ENCODE assay signal across 8 cellular contexts in genomic region chr9:127876764-127877562, GRCh38. TPM values are rescaled to one million over a fixed set of nuclear protein-coding genes. Genes with fewer than 3 reads are reported as not detected.
DNase-seq lines count a peak whose midpoint lies in the region; ATAC-seq and TF ChIP-seq lines count a peak whose summit lies in the region.

No MANE protein-coding gene starts in this region.

- H3K36me3 ChIP-seq in rectal smooth muscle tissue (ENCODE audit: control insufficient read depth, insufficient read depth, low read length) = peaks cover 3% of the 10 kb centered on the region

- H3K27ac Mint-ChIP-seq in activated CD8-positive, alpha-beta T cell treated with anti-CD3 and anti-CD28 coated beads for 36 hours = no peak overlapping the region

- H3K9me3 Mint-ChIP-seq in activated CD8-positive, alpha-beta T cell treated with anti-CD3 and anti-CD28 coated beads for 36 hours = no peaks in the 10 kb centered on the region

- peak overlapping the region; percentile 77 for H3K4me3 ChIP-seq in rectal smooth muscle tissue (ENCODE audit: low read length)

- POLR2A ChIA-PET in activated CD8-positive, alpha-beta T cell treated with anti-CD3 and anti-CD28 coated beads for 36 hours (lab: Charles Lee) = interaction anchor here (0.7 to 1.4 kb wide), 2 partner anchors 8 to 14 kb away, joined by 5 to 6 read pairs; no protein-coding TSS in a partner anchor

- DNase-seq in DMS79 treated with DMSO at 0.1 percent for 48 hours (lab: John Stamatoyannopoulos, UW) (peak; percentile 54), left cardiac atrium (no peak), GM13976 (ENCODE audit: low spot score) (no peak), NOMO-1 treated with DMSO at 0.1 percent for 48 hours (lab: John Stamatoyannopoulos, UW; ENCODE audit: unreplicated experiment) (no peak)
- no peak for DNase-seq in activated CD8-positive, alpha-beta T cell treated with anti-CD3 and anti-CD28 coated beads for 36 hours
- no peak for DNase-seq in activated effector memory CD4-positive, alpha-beta T cell treated with Interleukin-2 at 50 U/mL for 16 hours

- CTCF ChIA-PET in activated CD8-positive, alpha-beta T cell treated with anti-CD3 and anti-CD28 coated beads for 36 hours (lab: Charles Lee) = no interaction called here

- H3K4me3 Mint-ChIP-seq in activated CD8-positive, alpha-beta T cell treated with anti-CD3 and anti-CD28 coated beads for 36 hours = no peak overlapping the region

- H3K27me3 ChIP-seq in rectal smooth muscle tissue (ENCODE audit: control insufficient read depth, insufficient read depth, low read length) = no peaks in the 10 kb centered on the region

- no peak for TF ChIP-seq CTCF in activated CD8-positive, alpha-beta T cell treated with anti-CD3 and anti-CD28 coated beads for 36 hours (IDR thresholded peaks at IDR 0.05)
- TF ChIP-seq CTCF in GM13976 (IDR thresholded peaks at IDR 0.05; ENCODE audit: borderline replicate concordance, control extremely low read depth, extremely low read depth, insufficient read depth, missing control alignments) = no peak

- peaks cover 7% of the 10 kb centered on the region for H3K27me3 Mint-ChIP-seq in activated CD8-positive, alpha-beta T cell treated with anti-CD3 and anti-CD28 coated beads for 36 hours

- H3K4me1 Mint-ChIP-seq in activated CD8-positive, alpha-beta T cell treated with anti-CD3 and anti-CD28 coated beads for 36 hours (ENCODE audit: low read depth) = peaks cover 5% of the 10 kb centered on the region

- H3K27ac ChIP-seq in rectal smooth muscle tissue (ENCODE audit: low read depth, low read length) = peak overlapping the region; percentile 74

- H3K9ac ChIP-seq in rectal smooth muscle tissue (ENCODE audit: low read length) = peak overlapping the region; percentile 77

- peaks cover 32% of the 10 kb centered on the region for H3K4me1 ChIP-seq in rectal smooth muscle tissue (ENCODE audit: control insufficient read depth, insufficient read depth, low read length)

- in situ Hi-C loops in GM13976 (cut with MboI; ENCODE audit: low sequenced_read_pairs, unreplicated experiment) = no loop called here

- ATAC-seq in activated CD8-positive, alpha-beta T cell treated with anti-CD3 and anti-CD28 coated beads for 36 hours = peak; percentile 21
- ATAC-seq in left cardiac atrium (peak; percentile 27 to 29), GM21723 (IDR thresholded peaks at IDR 0.05; ENCODE audit: unreplicated experiment) (no peak)

- H3K36me3 Mint-ChIP-seq in activated CD8-positive, alpha-beta T cell treated with anti-CD3 and anti-CD28 coated beads for 36 hours (ENCODE audit: low read depth) = peaks cover 2% of the 10 kb centered on the region

- intact Hi-C loops in activated CD8-positive, alpha-beta T cell treated with anti-CD3 and anti-CD28 coated beads for 36 hours (cut with micrococcal nuclease) = no loop called here
- intact Hi-C loops in left cardiac atrium (cut with DNase I) = loop anchor here (5.0 to 10.0 kb wide), 2 partner anchors 40 to 72 kb away; partner anchors contain the start of genes FPGS (in 1 of the 2) and ST6GALNAC4 (in 1 of the 2)

RNA-seq across cellular contexts. Expression of gene AK1, which starts 0.5 kb away (rescaled TPM):
- 10 to 100 TPM; 12.1 to 14.8 TPM for total RNA-seq in activated CD8-positive, alpha-beta T cell treated with anti-CD3 and anti-CD28 coated beads for 36 hours
- total RNA-seq in left cardiac atrium = 100 to 1,000 TPM; 593 to 626 TPM

RNA-seq across cellular contexts. Expression of gene ST6GALNAC6, which starts 22.4 kb away (rescaled TPM):
- total RNA-seq in activated CD8-positive, alpha-beta T cell treated with anti-CD3 and anti-CD28 coated beads for 36 hours = 10 to 100 TPM; 36.9 to 38.8 TPM
- 10 to 100 TPM; 56.7 to 71.7 TPM for total RNA-seq in left cardiac atrium

RNA-seq across cellular contexts. Expression of gene ENG, which starts 22.5 kb away (rescaled TPM):
- total RNA-seq in activated CD8-positive, alpha-beta T cell treated with anti-CD3 and anti-CD28 coated beads for 36 hours = 10 to 100 TPM; 14.2 to 15.0 TPM
- 100 to 1,000 TPM; 132 to 392 TPM for total RNA-seq in left cardiac atrium

RNA-seq across cellular contexts. Expression of gene ST6GALNAC4, which starts 39.9 kb away (rescaled TPM):
- 10 to 100 TPM; 34.3 to 34.9 TPM for total RNA-seq in activated CD8-positive, alpha-beta T cell treated with anti-CD3 and anti-CD28 coated beads for 36 hours
- total RNA-seq in left cardiac atrium = 10 to 100 TPM; 35.8 to 49.9 TPM

RNA-seq across cellular contexts. Expression of gene PIP5KL1, which starts 53.6 kb away (rescaled TPM):
- 1 to 10 TPM; 1.7 to 2.5 TPM for total RNA-seq in activated CD8-positive, alpha-beta T cell treated with anti-CD3 and anti-CD28 coated beads for 36 hours
- total RNA-seq in left cardiac atrium = under 1 TPM; 0.50 to 0.99 TPM

Comparison
In these comparisons a context has a peak if more than half of its experiments do, and no peak if none do; other contexts are left out.
1. RNA of gene AK1, which starts 0.5 kb away (total RNA-seq): 593 to 626 TPM in left cardiac atrium; 12.1 to 14.8 TPM in activated CD8-positive, alpha-beta T cell treated with anti-CD3 and anti-CD28 coated beads for 36 hours; every median in the first group is over 10 times any median in the second.
2. RNA of gene ENG, which starts 22.5 kb away (total RNA-seq): 132 to 392 TPM in left cardiac atrium; 14.2 to 15.0 TPM in activated CD8-positive, alpha-beta T cell treated with anti-CD3 and anti-CD28 coated beads for 36 hours; every median in the first group is over 4 times any median in the second.